Comparison of ENCODE assay signal across 16 cellular contexts in the genomic region with DNA sequence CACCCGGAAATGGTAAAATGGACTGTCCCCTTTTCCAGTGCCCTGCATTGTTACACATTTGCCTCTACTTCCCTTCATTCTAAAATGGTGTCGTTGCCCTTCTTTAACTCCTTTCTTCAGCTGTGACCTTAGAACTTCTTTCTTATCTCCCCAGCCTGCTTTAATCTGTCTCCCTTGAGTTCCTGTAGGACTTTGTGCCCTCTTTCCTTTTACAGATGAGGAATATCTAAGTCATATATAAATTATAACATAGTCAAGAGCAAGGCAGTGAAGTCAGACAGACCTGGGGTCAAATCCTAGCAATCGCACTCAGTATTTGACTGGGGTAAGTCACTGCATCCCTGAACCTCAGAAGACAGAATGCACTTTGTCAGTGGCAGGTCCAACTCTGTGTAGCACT. TPM values are rescaled to one million over a fixed set of nuclear protein-coding genes. Genes with fewer than 3 reads are reported as not detected.
DNase-seq lines count a peak whose midpoint lies in the region; ATAC-seq lines count a peak whose summit lies in the region.
"Had no signal": no experiment of that assay in that cellular context is flagged by ENCODE, and none has a peak within 500 bp of the region (broad histone marks: within the 10 kb centered on the region; RNA-seq: fewer than 3 reads in every experiment).

No MANE protein-coding gene starts in this region.

- WGBS in GM23248 (ENCODE audit: low coverage in 1 of 2, low lambda C conversion rate in 2 of 2, missing lambda C conversion rate in 2 of 2), 2 experiments: 83 to 85% methylated on average over 3 of the region's 3 CpGs

- peaks cover 29% of the 10 kb centered on the region for H3K36me3 Mint-ChIP-seq in memory B cell
- H3K36me3 Mint-ChIP-seq in stimulated activated effector memory CD8-positive, alpha-beta T cell treated with anti-CD3 and anti-CD28 coated beads, Interleukin-12 subunit alpha, Interleukin-12 subunit beta, amount 100 ng/mL, for 72 hours: peaks cover 79% of the 10 kb centered on the region

- H3K36me3 ChIP-seq in H7 (replicated peaks; ENCODE audit: control insufficient read depth, insufficient read depth, low read length) (peaks cover 3% of the 10 kb centered on the region), duodenal mucosa (ENCODE audit: control insufficient read depth in 1 of 2, insufficient read depth in 2 of 2, low read length in 2 of 2) (peaks cover 30 to 32% of the 10 kb centered on the region in 2 donors), GM23248 (ENCODE audit: low read depth) (peaks cover 10% of the 10 kb centered on the region; the same call in 1 of the 2 replicates)

- H3K27ac ChIP-seq in duodenal mucosa (ENCODE audit: low read depth, low read length): peak overlapping the region; percentile 44
- H3K27ac ChIP-seq in GM23248: no peak overlapping the region

- no peaks in the 10 kb centered on the region for H3K27me3 Mint-ChIP-seq in memory B cell
- H3K27me3 Mint-ChIP-seq: B cell; CD4-positive, alpha-beta T cell had no signal

- H3K4me2 ChIP-seq in GM23248 (ENCODE audit: unreplicated experiment): no peak overlapping the region
- H3K4me2 ChIP-seq: GM23338 had no signal

- H3K9ac ChIP-seq in duodenal mucosa (ENCODE audit: low read depth in 1 of 2, low read length in 2 of 2) (peak overlapping the region; percentile 12 to 15), GM23248 (no peak overlapping the region)

- peak; percentile 11 for DNase-seq in H7
- DNase-seq in memory B cell (ENCODE audit: low spot score in 2 of 2): no peak
- no peak for DNase-seq in stimulated activated effector memory CD8-positive, alpha-beta T cell treated with anti-CD3 and anti-CD28 coated beads, Interleukin-12 subunit alpha, Interleukin-12 subunit beta, amount 100 ng/mL, for 72 hours (ENCODE audit: low spot score in 2 of 2)
- no peak for DNase-seq in nucleus accumbens (lab: John Stamatoyannopoulos, UW)
- no peak for DNase-seq in GM23248
- DNase-seq in stimulated activated naive CD8-positive, alpha-beta T cell treated with anti-CD3 and anti-CD28 coated beads, Interleukin-15, Interleukin-2, amounts not matched to agents 100 U/mL and 50 U/mL, for 24 hours: no peak
- DNase-seq: C1 segment of cervical spinal cord; Calu3; CD4-positive, alpha-beta T cell; DMS 273 treated with DMSO at 0.1 percent for 48 hours; H9 had no signal

- H3K9me2 ChIP-seq in GM23248 (ENCODE audit: insufficient read depth): no peaks in the 10 kb centered on the region

- H4K20me1 ChIP-seq in GM23248 (ENCODE audit: insufficient read depth): no peaks in the 10 kb centered on the region

- no peaks in the 10 kb centered on the region for H3K27me3 ChIP-seq in H7 (ENCODE audit: control insufficient read depth, insufficient read depth, low read length)
- no peaks in the 10 kb centered on the region for H3K27me3 ChIP-seq in duodenal mucosa (ENCODE audit: control insufficient read depth in 1 of 2, insufficient read depth in 2 of 2, low read length in 2 of 2)
- no peaks in the 10 kb centered on the region for H3K27me3 ChIP-seq in GM23248 (replicated peaks; ENCODE audit: insufficient read depth)

- no peaks in the 10 kb centered on the region for H3K9me3 Mint-ChIP-seq in memory B cell
- no peaks in the 10 kb centered on the region for H3K9me3 Mint-ChIP-seq in stimulated activated effector memory CD8-positive, alpha-beta T cell treated with anti-CD3 and anti-CD28 coated beads, Interleukin-12 subunit alpha, Interleukin-12 subunit beta, amount 100 ng/mL, for 72 hours
- H3K9me3 Mint-ChIP-seq: CD4-positive, alpha-beta T cell had no signal

- H3K27ac Mint-ChIP-seq in memory B cell: peak overlapping the region; percentile 61
- peak overlapping the region; percentile 46 for H3K27ac Mint-ChIP-seq in stimulated activated effector memory CD8-positive, alpha-beta T cell treated with anti-CD3 and anti-CD28 coated beads, Interleukin-12 subunit alpha, Interleukin-12 subunit beta, amount 100 ng/mL, for 72 hours
- H3K27ac Mint-ChIP-seq: B cell; CD4-positive, alpha-beta T cell; GM23338; H9 had no signal

- H3K4me1 ChIP-seq in duodenal mucosa (ENCODE audit: control insufficient read depth in 1 of 2, insufficient read depth in 2 of 2, low read length in 2 of 2) (peaks cover 26 to 29% of the 10 kb centered on the region in 2 donors), GM23248 (ENCODE audit: insufficient read depth) (peaks cover 5% of the 10 kb centered on the region; the same call in 1 of the 2 replicates)

- H3K4me3 Mint-ChIP-seq in memory B cell: no peak overlapping the region
- H3K4me3 Mint-ChIP-seq in stimulated activated effector memory CD8-positive, alpha-beta T cell treated with anti-CD3 and anti-CD28 coated beads, Interleukin-12 subunit alpha, Interleukin-12 subunit beta, amount 100 ng/mL, for 72 hours: no peak overlapping the region
- H3K4me3 Mint-ChIP-seq: B cell; CD4-positive, alpha-beta T cell; GM23338; H9 had no signal

- in situ Hi-C loops in GM23248 (cut with MboI): no loop called here

- H3K4me1 Mint-ChIP-seq in memory B cell: peaks cover 2% of the 10 kb centered on the region
- no peaks in the 10 kb centered on the region for H3K4me1 Mint-ChIP-seq in stimulated activated effector memory CD8-positive, alpha-beta T cell treated with anti-CD3 and anti-CD28 coated beads, Interleukin-12 subunit alpha, Interleukin-12 subunit beta, amount 100 ng/mL, for 72 hours
- H3K4me1 Mint-ChIP-seq: B cell, GM23338 had no signal

- H3K79me2 ChIP-seq in GM23248 (ENCODE audit: insufficient read depth): no peaks in the 10 kb centered on the region

- no peak for ATAC-seq in memory B cell (ENCODE audit: low read depth)
- no peak for ATAC-seq in stimulated activated effector memory CD8-positive, alpha-beta T cell treated with anti-CD3 and anti-CD28 coated beads, Interleukin-12 subunit alpha, Interleukin-12 subunit beta, amount 100 ng/mL, for 72 hours
- ATAC-seq in stimulated activated naive CD8-positive, alpha-beta T cell treated with anti-CD3 and anti-CD28 coated beads, Interleukin-15, Interleukin-2, amounts not matched to agents 100 U/mL and 50 U/mL, for 24 hours: no peak
- ATAC-seq: GM12878, GM23338, HepG2 had no signal

- no peak overlapping the region for H2AFZ ChIP-seq in GM23248
- H2AFZ ChIP-seq: GM23338 had no signal

- no peaks in the 10 kb centered on the region for H3F3A ChIP-seq in GM23248 (ENCODE audit: insufficient read depth)

- H3K4me3 ChIP-seq in H7 (ENCODE audit: insufficient read depth, low read depth, low read length) (no peak overlapping the region), duodenal mucosa (ENCODE audit: low read depth in 1 of 2, low read length in 2 of 2) (peak overlapping the region in 1 of 2 donors; percentile 21), GM23248 (no peak overlapping the region)
- H3K4me3 ChIP-seq: GM12878, GM23338 had no signal

- no peaks in the 10 kb centered on the region for H3K9me3 ChIP-seq in duodenal mucosa (ENCODE audit: control insufficient read depth in 1 of 2, low read length in 2 of 2)
- H3K9me3 ChIP-seq in GM23248 (ENCODE audit: low read depth): no peaks in the 10 kb centered on the region

RNA-seq across cellular contexts. Expression of a gene that starts 31.4 kb away (rescaled TPM):
- 41.0 and 53.4 TPM in 2 replicates for total RNA-seq in H7 (2014; rRNA removed; shearing (Covaris generic))
- 46.7 and 53.0 TPM in 2 replicates for total RNA-seq in GM23248 (2014; rRNA removed; shearing (Covaris generic))
- 57.8 and 59.0 TPM in 2 replicates for polyA plus RNA-seq in GM23248 (2016; fragmentation: Nextera tagmentation; extraction: Ambion mirVana)

RNA-seq across cellular contexts. Expression of a gene that starts 51.2 kb away (rescaled TPM):
- 5.6 and 6.4 TPM in 2 replicates for total RNA-seq in H7 (2014; rRNA removed; shearing (Covaris generic))
- total RNA-seq in GM23248 (2014; rRNA removed; shearing (Covaris generic)): not detected in 2 replicates
- polyA plus RNA-seq in GM23248 (2016; fragmentation: Nextera tagmentation; extraction: Ambion mirVana): not detected in 2 replicates

RNA-seq across cellular contexts. Expression of a gene that starts 56.2 kb away (rescaled TPM):
- 23.9 and 26.1 TPM in 2 replicates for total RNA-seq in H7 (2014; rRNA removed; shearing (Covaris generic))
- 23.9 and 24.0 TPM in 2 replicates for total RNA-seq in GM23248 (2014; rRNA removed; shearing (Covaris generic))
- polyA plus RNA-seq in GM23248 (2016; fragmentation: Nextera tagmentation; extraction: Ambion mirVana): 4.1 and 4.7 TPM in 2 replicates
